Comparison of ENCODE assay signal across 1 cellular context in genomic region chr1:95888877-95889799, GRCh38.
TF ChIP-seq lines count a peak whose summit lies in the region.

No MANE protein-coding gene starts in this region.

TF ChIP-seq in SK-N-SH treated with all-trans-retinoic acid at 6 μM for 48 hours, 23 proteins besides CTCF, POLR2A, EP300 and RAD21 (continued from another document):
- TF ChIP-seq, protein P1, sequence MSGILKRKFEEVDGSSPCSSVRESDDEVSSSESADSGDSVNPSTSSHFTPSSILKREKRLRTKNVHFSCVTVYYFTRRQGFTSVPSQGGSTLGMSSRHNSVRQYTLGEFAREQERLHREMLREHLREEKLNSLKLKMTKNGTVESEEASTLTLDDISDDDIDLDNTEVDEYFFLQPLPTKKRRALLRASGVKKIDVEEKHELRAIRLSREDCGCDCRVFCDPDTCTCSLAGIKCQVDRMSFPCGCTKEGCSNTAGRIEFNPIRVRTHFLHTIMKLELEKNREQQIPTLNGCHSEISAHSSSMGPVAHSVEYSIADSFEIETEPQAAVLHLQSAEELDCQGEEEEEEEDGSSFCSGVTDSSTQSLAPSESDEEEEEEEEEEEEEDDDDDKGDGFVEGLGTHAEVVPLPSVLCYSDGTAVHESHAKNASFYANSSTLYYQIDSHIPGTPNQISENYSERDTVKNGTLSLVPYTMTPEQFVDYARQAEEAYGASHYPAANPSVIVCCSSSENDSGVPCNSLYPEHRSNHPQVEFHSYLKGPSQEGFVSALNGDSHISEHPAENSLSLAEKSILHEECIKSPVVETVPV (CRISPR knock-in tag; IDR thresholded peaks at IDR 0.05): no peak
- TF ChIP-seq ISL1 (CRISPR knock-in tag; IDR thresholded peaks at IDR 0.05) (no peak), RARB (CRISPR knock-in tag; IDR thresholded peaks at IDR 0.05) (no peak), BACH2 (CRISPR knock-in tag; IDR thresholded peaks at IDR 0.05; ENCODE audit: borderline replicate concordance) (no peak), ZNF8 (CRISPR knock-in tag; IDR thresholded peaks at IDR 0.05) (no peak)
